1 cellular context compared by ENCODE assay signal in genomic region chr17:82345151-82345976, GRCh38.
TF ChIP-seq lines count a peak whose summit lies in the region.

No MANE protein-coding gene starts in this region.

TF ChIP-seq in HepG2, 621 proteins besides CTCF, POLR2A, EP300 and RAD21 (continued from another document):
- TF ChIP-seq, protein P1, sequence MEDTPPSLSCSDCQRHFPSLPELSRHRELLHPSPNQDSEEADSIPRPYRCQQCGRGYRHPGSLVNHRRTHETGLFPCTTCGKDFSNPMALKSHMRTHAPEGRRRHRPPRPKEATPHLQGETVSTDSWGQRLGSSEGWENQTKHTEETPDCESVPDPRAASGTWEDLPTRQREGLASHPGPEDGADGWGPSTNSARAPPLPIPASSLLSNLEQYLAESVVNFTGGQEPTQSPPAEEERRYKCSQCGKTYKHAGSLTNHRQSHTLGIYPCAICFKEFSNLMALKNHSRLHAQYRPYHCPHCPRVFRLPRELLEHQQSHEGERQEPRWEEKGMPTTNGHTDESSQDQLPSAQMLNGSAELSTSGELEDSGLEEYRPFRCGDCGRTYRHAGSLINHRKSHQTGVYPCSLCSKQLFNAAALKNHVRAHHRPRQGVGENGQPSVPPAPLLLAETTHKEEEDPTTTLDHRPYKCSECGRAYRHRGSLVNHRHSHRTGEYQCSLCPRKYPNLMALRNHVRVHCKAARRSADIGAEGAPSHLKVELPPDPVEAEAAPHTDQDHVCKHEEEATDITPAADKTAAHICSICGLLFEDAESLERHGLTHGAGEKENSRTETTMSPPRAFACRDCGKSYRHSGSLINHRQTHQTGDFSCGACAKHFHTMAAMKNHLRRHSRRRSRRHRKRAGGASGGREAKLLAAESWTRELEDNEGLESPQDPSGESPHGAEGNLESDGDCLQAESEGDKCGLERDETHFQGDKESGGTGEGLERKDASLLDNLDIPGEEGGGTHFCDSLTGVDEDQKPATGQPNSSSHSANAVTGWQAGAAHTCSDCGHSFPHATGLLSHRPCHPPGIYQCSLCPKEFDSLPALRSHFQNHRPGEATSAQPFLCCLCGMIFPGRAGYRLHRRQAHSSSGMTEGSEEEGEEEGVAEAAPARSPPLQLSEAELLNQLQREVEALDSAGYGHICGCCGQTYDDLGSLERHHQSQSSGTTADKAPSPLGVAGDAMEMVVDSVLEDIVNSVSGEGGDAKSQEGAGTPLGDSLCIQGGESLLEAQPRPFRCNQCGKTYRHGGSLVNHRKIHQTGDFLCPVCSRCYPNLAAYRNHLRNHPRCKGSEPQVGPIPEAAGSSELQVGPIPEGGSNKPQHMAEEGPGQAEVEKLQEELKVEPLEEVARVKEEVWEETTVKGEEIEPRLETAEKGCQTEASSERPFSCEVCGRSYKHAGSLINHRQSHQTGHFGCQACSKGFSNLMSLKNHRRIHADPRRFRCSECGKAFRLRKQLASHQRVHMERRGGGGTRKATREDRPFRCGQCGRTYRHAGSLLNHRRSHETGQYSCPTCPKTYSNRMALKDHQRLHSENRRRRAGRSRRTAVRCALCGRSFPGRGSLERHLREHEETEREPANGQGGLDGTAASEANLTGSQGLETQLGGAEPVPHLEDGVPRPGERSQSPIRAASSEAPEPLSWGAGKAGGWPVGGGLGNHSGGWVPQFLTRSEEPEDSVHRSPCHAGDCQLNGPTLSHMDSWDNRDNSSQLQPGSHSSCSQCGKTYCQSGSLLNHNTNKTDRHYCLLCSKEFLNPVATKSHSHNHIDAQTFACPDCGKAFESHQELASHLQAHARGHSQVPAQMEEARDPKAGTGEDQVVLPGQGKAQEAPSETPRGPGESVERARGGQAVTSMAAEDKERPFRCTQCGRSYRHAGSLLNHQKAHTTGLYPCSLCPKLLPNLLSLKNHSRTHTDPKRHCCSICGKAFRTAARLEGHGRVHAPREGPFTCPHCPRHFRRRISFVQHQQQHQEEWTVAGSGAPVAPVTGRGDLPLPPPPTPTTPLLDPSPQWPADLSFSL (CRISPR knock-in tag; IDR thresholded peaks at IDR 0.05) = no peak
- TF ChIP-seq ZNF709 (CRISPR knock-in tag; IDR thresholded peaks at IDR 0.05) (no peak; the same call in 1 of the 2 replicates), SP1 (IDR thresholded peaks at IDR 0.05) (no peak), SP1 (CRISPR knock-in tag; IDR thresholded peaks at IDR 0.05) (0 out of 2 replicates have a peak, but pooled peaks have one; percentile 5), ZNF333 (CRISPR knock-in tag; IDR thresholded peaks at IDR 0.05; ENCODE audit: borderline replicate concordance) (peak; percentile 61; the same call in 1 of the 2 replicates), HNF4G (IDR thresholded peaks at IDR 0.05; ENCODE audit: borderline replicate concordance, low read depth, low read length) (no peak), HNF4G (CRISPR knock-in tag; IDR thresholded peaks at IDR 0.05; ENCODE audit: borderline replicate concordance, low read depth) (peak; percentile 57; the same call in 1 of the 2 replicates), BRD4 (CRISPR knock-in tag; IDR thresholded peaks at IDR 0.05) (peak; percentile 9; the same call in 1 of the 2 replicates), ZNF274 (CRISPR knock-in tag; IDR thresholded peaks at IDR 0.05) (0 out of 2 replicates have a peak, but pooled peaks have one; percentile 45), SMARCC2 (IDR thresholded peaks at IDR 0.05) (no peak), ZSCAN21 (CRISPR knock-in tag; IDR thresholded peaks at IDR 0.05; ENCODE audit: borderline replicate concordance) (no peak), ZMYM3 (CRISPR knock-in tag; IDR thresholded peaks at IDR 0.05) (0 out of 2 replicates have a peak, but pooled peaks have one; percentile 19), TMF1 (CRISPR knock-in tag; IDR thresholded peaks at IDR 0.05; ENCODE audit: low read depth) (no peak), PAX8 (CRISPR knock-in tag; IDR thresholded peaks at IDR 0.05; ENCODE audit: borderline replicate concordance) (no peak), ZNF292 (CRISPR knock-in tag; IDR thresholded peaks at IDR 0.05; ENCODE audit: borderline replicate concordance, low read depth) (0 out of 2 replicates have a peak, but pooled peaks have one; percentile 17), ZC3H4 (CRISPR knock-in tag; IDR thresholded peaks at IDR 0.05; ENCODE audit: borderline replicate concordance) (peak; percentile 42; the same call in 1 of the 2 replicates), RBFOX2 (IDR thresholded peaks at IDR 0.05; ENCODE audit: low read depth, low read length) (peak; percentile 76), GLI4 (CRISPR knock-in tag; IDR thresholded peaks at IDR 0.05; ENCODE audit: borderline replicate concordance) (no peak), DNMT3B (CRISPR knock-in tag; conservative IDR thresholded peaks at IDR 0.05) (peak; percentile 83; the same call in 1 of the 2 replicates), NONO (IDR thresholded peaks at IDR 0.05) (no peak), NONO (CRISPR knock-in tag; conservative IDR thresholded peaks at IDR 0.05) (peak; percentile 51; the same call in 1 of the 2 replicates), ERF (CRISPR knock-in tag; IDR thresholded peaks at IDR 0.05) (peak; percentile 16; the same call in 1 of the 2 replicates), ZNF431 (CRISPR knock-in tag; IDR thresholded peaks at IDR 0.05; ENCODE audit: borderline replicate concordance, low read depth) (no peak), RXRA (CRISPR knock-in tag; IDR thresholded peaks at IDR 0.05) (peak; percentile 22; the same call in 1 of the 2 replicates), ZFX (CRISPR knock-in tag; IDR thresholded peaks at IDR 0.05; ENCODE audit: low read depth) (peak; percentile 41; the same call in 1 of the 2 replicates), HNF1A (IDR thresholded peaks at IDR 0.05; ENCODE audit: low read depth) (no peak), HNF1A (CRISPR knock-in tag; IDR thresholded peaks at IDR 0.05; ENCODE audit: borderline replicate concordance) (0 out of 2 replicates have a peak, but pooled peaks have one; percentile 18), EEA1 (CRISPR knock-in tag; IDR thresholded peaks at IDR 0.05; ENCODE audit: borderline replicate concordance) (0 out of 2 replicates have a peak, but pooled peaks have one; percentile 56), SALL1 (CRISPR knock-in tag; IDR thresholded peaks at IDR 0.05) (peak; percentile 52)
- TF ChIP-seq, protein P2, sequence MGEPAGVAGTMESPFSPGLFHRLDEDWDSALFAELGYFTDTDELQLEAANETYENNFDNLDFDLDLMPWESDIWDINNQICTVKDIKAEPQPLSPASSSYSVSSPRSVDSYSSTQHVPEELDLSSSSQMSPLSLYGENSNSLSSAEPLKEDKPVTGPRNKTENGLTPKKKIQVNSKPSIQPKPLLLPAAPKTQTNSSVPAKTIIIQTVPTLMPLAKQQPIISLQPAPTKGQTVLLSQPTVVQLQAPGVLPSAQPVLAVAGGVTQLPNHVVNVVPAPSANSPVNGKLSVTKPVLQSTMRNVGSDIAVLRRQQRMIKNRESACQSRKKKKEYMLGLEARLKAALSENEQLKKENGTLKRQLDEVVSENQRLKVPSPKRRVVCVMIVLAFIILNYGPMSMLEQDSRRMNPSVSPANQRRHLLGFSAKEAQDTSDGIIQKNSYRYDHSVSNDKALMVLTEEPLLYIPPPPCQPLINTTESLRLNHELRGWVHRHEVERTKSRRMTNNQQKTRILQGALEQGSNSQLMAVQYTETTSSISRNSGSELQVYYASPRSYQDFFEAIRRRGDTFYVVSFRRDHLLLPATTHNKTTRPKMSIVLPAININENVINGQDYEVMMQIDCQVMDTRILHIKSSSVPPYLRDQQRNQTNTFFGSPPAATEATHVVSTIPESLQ (CRISPR knock-in tag; conservative IDR thresholded peaks at IDR 0.05) = 0 out of 2 replicates have a peak, but pooled peaks have one; percentile 11
- TF ChIP-seq, protein P3, sequence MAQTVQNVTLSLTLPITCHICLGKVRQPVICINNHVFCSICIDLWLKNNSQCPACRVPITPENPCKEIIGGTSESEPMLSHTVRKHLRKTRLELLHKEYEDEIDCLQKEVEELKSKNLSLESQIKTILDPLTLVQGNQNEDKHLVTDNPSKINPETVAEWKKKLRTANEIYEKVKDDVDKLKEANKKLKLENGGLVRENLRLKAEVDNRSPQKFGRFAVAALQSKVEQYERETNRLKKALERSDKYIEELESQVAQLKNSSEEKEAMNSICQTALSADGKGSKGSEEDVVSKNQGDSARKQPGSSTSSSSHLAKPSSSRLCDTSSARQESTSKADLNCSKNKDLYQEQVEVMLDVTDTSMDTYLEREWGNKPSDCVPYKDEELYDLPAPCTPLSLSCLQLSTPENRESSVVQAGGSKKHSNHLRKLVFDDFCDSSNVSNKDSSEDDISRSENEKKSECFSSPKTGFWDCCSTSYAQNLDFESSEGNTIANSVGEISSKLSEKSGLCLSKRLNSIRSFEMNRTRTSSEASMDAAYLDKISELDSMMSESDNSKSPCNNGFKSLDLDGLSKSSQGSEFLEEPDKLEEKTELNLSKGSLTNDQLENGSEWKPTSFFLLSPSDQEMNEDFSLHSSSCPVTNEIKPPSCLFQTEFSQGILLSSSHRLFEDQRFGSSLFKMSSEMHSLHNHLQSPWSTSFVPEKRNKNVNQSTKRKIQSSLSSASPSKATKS (CRISPR knock-in tag; IDR thresholded peaks at IDR 0.05) = no peak
- TF ChIP-seq, protein P4, sequence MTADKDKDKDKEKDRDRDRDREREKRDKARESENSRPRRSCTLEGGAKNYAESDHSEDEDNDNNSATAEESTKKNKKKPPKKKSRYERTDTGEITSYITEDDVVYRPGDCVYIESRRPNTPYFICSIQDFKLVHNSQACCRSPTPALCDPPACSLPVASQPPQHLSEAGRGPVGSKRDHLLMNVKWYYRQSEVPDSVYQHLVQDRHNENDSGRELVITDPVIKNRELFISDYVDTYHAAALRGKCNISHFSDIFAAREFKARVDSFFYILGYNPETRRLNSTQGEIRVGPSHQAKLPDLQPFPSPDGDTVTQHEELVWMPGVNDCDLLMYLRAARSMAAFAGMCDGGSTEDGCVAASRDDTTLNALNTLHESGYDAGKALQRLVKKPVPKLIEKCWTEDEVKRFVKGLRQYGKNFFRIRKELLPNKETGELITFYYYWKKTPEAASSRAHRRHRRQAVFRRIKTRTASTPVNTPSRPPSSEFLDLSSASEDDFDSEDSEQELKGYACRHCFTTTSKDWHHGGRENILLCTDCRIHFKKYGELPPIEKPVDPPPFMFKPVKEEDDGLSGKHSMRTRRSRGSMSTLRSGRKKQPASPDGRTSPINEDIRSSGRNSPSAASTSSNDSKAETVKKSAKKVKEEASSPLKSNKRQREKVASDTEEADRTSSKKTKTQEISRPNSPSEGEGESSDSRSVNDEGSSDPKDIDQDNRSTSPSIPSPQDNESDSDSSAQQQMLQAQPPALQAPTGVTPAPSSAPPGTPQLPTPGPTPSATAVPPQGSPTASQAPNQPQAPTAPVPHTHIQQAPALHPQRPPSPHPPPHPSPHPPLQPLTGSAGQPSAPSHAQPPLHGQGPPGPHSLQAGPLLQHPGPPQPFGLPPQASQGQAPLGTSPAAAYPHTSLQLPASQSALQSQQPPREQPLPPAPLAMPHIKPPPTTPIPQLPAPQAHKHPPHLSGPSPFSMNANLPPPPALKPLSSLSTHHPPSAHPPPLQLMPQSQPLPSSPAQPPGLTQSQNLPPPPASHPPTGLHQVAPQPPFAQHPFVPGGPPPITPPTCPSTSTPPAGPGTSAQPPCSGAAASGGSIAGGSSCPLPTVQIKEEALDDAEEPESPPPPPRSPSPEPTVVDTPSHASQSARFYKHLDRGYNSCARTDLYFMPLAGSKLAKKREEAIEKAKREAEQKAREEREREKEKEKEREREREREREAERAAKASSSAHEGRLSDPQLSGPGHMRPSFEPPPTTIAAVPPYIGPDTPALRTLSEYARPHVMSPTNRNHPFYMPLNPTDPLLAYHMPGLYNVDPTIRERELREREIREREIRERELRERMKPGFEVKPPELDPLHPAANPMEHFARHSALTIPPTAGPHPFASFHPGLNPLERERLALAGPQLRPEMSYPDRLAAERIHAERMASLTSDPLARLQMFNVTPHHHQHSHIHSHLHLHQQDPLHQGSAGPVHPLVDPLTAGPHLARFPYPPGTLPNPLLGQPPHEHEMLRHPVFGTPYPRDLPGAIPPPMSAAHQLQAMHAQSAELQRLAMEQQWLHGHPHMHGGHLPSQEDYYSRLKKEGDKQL (CRISPR knock-in tag; IDR thresholded peaks at IDR 0.05; ENCODE audit: low read depth) = no peak
- TF ChIP-seq, protein P5, sequence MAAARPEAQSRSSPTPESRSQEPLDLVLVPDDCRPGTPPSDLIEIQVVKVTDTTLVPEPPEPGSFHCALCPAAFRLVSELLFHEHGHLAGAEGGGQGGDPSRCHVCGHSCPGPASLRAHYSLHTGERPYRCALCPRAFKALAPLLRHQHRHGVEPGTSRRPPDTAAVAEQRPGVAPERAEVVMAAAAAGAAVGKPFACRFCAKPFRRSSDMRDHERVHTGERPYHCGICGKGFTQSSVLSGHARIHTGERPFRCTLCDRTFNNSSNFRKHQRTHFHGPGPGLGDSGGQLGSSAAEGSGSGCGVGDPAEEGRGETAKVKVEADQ (CRISPR knock-in tag; IDR thresholded peaks at IDR 0.05; ENCODE audit: borderline replicate concordance) = 0 out of 2 replicates have a peak, but pooled peaks have one; percentile 23
